Comparison of ENCODE assay signal across 10 cellular contexts in the genomic region with DNA sequence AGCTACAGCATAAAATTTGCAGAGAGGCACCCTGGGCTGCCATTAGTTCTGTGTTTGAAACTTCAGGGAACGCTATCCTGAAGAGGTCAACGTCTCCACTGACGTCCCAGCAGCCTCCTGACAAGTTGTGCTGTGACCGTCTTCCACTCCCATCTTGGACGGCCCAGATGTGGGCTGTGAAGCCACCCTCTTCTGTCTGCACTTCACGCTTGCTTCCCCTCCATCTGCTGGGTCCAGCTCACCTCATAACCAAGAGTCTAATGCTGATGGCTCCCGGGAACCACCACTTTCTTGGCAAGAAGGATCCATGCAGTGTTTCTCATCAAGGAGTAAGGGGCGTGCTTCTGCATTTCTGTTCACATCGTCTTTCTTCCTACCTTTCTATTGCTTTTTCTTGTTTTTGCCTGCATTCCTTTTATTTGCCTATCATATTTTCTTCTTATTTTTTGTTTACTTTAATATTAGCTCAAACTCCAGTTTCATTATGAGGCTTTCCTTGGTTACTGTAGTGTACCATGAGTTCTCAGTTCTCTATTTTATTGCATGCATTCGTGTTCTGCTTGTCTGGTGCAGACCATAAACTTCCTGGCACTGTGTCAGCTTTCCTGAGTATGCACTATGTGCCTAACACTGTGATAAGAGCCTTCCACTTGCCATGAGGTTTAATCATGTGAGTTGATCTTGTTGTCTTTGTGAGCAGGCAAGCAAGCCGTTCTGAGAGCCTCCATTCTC.
DNase-seq lines count a peak whose midpoint lies in the region; ATAC-seq, FAIRE-seq and TF ChIP-seq lines count a peak whose summit lies in the region.
"Had no signal": no experiment of that assay in that cellular context is flagged by ENCODE, and none has a peak within 500 bp of the region (broad histone marks: within the 10 kb centered on the region; RNA-seq: fewer than 3 reads in every experiment).

No MANE protein-coding gene starts in this region.

- no peak overlapping the region for H3K27ac ChIP-seq in SJCRH30

- H3K27me3 ChIP-seq in SJCRH30: no peaks in the 10 kb centered on the region; the same call in 1 of the 2 replicates
- H3K27me3 ChIP-seq: tibial nerve had no signal

- no peaks in the 10 kb centered on the region for H3K36me3 ChIP-seq in SJCRH30
- H3K36me3 ChIP-seq: tibial nerve had no signal

- H3K9me3 ChIP-seq in SJCRH30 (replicated peaks): no peaks in the 10 kb centered on the region
- H3K9me3 ChIP-seq: tibial nerve had no signal

- DNase-seq in Right ventricle myocardium superior: no peak
- no peak for DNase-seq in cardiac septum (ENCODE audit: low spot score)
- DNase-seq in LNCaP clone FGC (ENCODE audit: low read depth): peak; percentile 18
- no peak for DNase-seq in RKO (ENCODE audit: low spot score)
- no peak for DNase-seq in NCI-H1417 (lab: John Stamatoyannopoulos, UW)
- no peak for DNase-seq in RCC 7860 (ENCODE audit: low spot score)
- DNase-seq in SJCRH30: no peak
- DNase-seq: mammary epithelial cell had no signal

- no peaks in the 10 kb centered on the region for H3K4me1 ChIP-seq in SJCRH30
- H3K4me1 ChIP-seq: tibial nerve had no signal

- no peak overlapping the region for H3K4me3 ChIP-seq in LNCaP clone FGC (ENCODE audit: low read depth, low read length)
- no peak overlapping the region for H3K4me3 ChIP-seq in SJCRH30
- H3K4me3 ChIP-seq: tibial nerve had no signal

- intact Hi-C loops in Right ventricle myocardium superior (cut with DNase I) (no loop called here), cardiac septum (cut with DNase I) (no loop called here)

- FAIRE-seq in RCC 7860 (lab: Jason Lieb, UNC): no peak

- TF ChIP-seq CTCF in LNCaP clone FGC (IDR thresholded peaks at IDR 0.05; ENCODE audit: control insufficient read depth, extremely low read depth, insufficient read depth): no peak

- ATAC-seq in Right ventricle myocardium superior (ENCODE audit: poor library complexity) (peak; percentile 39), HG02840 (IDR thresholded peaks at IDR 0.05; ENCODE audit: low FRiP score, unreplicated experiment) (peak; percentile 98)
